Comparison of ENCODE assay signal across 21 cellular contexts in genomic region chrX:31021537-31021936, GRCh38. TPM values are rescaled to one million over a fixed set of nuclear protein-coding genes. Genes with fewer than 3 reads are reported as not detected.
A peak's percentile ranks its signal among the peaks of the same experiment; 100 is the strongest.
DNase-seq lines count a peak whose midpoint lies in the region; ATAC-seq and TF ChIP-seq lines count a peak whose summit lies in the region.
"Had no signal": no experiment of that assay in that cellular context is flagged by ENCODE, and none has a peak within 500 bp of the region (broad histone marks: within the 10 kb centered on the region; RNA-seq: fewer than 3 reads in every experiment).

No MANE protein-coding gene starts in this region.

- DNase-seq in Right ventricle myocardium superior (peak; percentile 46), cardiac septum (ENCODE audit: low spot score) (no peak), NCI-H1417 (lab: John Stamatoyannopoulos, UW) (peak in 2 of 3 experiments; percentile 69 to 94), choroid plexus epithelial cell (ENCODE audit: low read depth) (peak; percentile 2), left kidney (ENCODE audit: low read depth, low spot score) (peak; percentile 56), inferior parietal cortex (ENCODE audit: extremely low spot score) (no peak), upper lobe of right lung (no peak), globus pallidus (ENCODE audit: low spot score) (no peak)
- DNase-seq: ACHN, AML-193, DND-41, H7, HFFc6, NCI-H1436, NCI-H1930, NCI-H510A, Peyer's patch had no signal

- no peaks in the 10 kb centered on the region for H3K9me3 ChIP-seq in upper lobe of right lung
- H3K9me3 ChIP-seq: Peyer's patch had no signal

- no peak overlapping the region for H3K27ac ChIP-seq in upper lobe of right lung
- H3K27ac ChIP-seq: C4-2B, Peyer's patch, SK-N-MC had no signal

- H3K27me3 ChIP-seq in upper lobe of right lung = no peaks in the 10 kb centered on the region
- H3K27me3 ChIP-seq: Peyer's patch had no signal

- TF ChIP-seq CTCF in choroid plexus epithelial cell (conservative IDR thresholded peaks at IDR 0.05; ENCODE audit: low read depth, low read length) = no peak
- no peak for TF ChIP-seq CTCF in upper lobe of right lung (IDR thresholded peaks at IDR 0.05)

- H3K4me3 ChIP-seq in choroid plexus epithelial cell (ENCODE audit: low read depth, low read length) = no peak overlapping the region
- H3K4me3 ChIP-seq in upper lobe of right lung = no peak overlapping the region
- H3K4me3 ChIP-seq: K562, Peyer's patch, SK-N-MC had no signal

- intact Hi-C loops in Right ventricle myocardium superior (cut with DNase I) = no loop called here
- intact Hi-C loops in cardiac septum (cut with DNase I) = no loop called here
- intact Hi-C loops in upper lobe of right lung (cut with DNase I) = no loop called here

- no peaks in the 10 kb centered on the region for H3K36me3 ChIP-seq in upper lobe of right lung
- H3K36me3 ChIP-seq: Peyer's patch had no signal

- no peaks in the 10 kb centered on the region for H3K4me1 ChIP-seq in upper lobe of right lung
- H3K4me1 ChIP-seq: Peyer's patch had no signal

- ATAC-seq in Right ventricle myocardium superior (ENCODE audit: poor library complexity) (peak; percentile 82), upper lobe of right lung (no peak)
- ATAC-seq: K562 had no signal

RNA-seq across cellular contexts. Expression of gene FTHL17, which starts 50.3 kb away (rescaled TPM):
- total RNA-seq in Right ventricle myocardium superior (not detected), cardiac septum (not detected), upper lobe of right lung (not detected)
- total RNA-seq: G401, H7, HFFc6, K562, Peyer's patch had no signal

Comparison
In these comparisons a context has a peak if more than half of its experiments do, and no peak if none do; other contexts are left out.
1. DNase-seq: peak in Right ventricle myocardium superior (single experiment), NCI-H1417 (2 of 3), choroid plexus epithelial cell (single experiment) and left kidney (single experiment); none in cardiac septum (single experiment), inferior parietal cortex (single experiment), upper lobe of right lung (single experiment) and globus pallidus (single experiment).